Comparison of ENCODE assay signal across 8 cellular contexts in genomic region chr5:159266764-159267163, GRCh38. TPM values are rescaled to one million over a fixed set of nuclear protein-coding genes. Genes with fewer than 3 reads are reported as not detected.
DNase-seq lines count a peak whose midpoint lies in the region; ATAC-seq, FAIRE-seq and TF ChIP-seq lines count a peak whose summit lies in the region.
"Not testable (repeated sequence)": the region's sequence is repeated elsewhere in the genome, so short reads cannot be mapped to it uniquely, and the experiment has no call there.

No MANE protein-coding gene starts in this region.

- not testable (repeated sequence) for H3K27me3 Mint-ChIP-seq in CD8-positive, alpha-beta T cell (ENCODE audit: low read depth); activated T-helper 17 cell treated with anti-CD3 and anti-CD28 coated beads, Interleukin-2, amount 50 U/mL, for 72 hours; neural crest cell (ENCODE audit: low read depth)

- SMC1A ChIA-PET in GM12878 (lab: Charles Lee; ENCODE audit: uncharacterized antibody, unreplicated experiment) = interaction anchor here (1.6 kb wide), 1 partner anchor 8 kb away, joined by 4 read pairs; no protein-coding TSS in a partner anchor

- H3K9ac ChIP-seq in BLaER1; GM12878 (ENCODE audit: control insufficient read depth, insufficient read depth, low read length); K562 (ENCODE audit: insufficient read depth in 1 of 2, low read depth in 2 of 2, low read length in 2 of 2): not testable (repeated sequence)

- H3K27ac Mint-ChIP-seq in CD8-positive, alpha-beta T cell = peak overlapping the region; percentile 52
- peak overlapping the region; percentile 67 for H3K27ac Mint-ChIP-seq in activated T-helper 17 cell treated with anti-CD3 and anti-CD28 coated beads, Interleukin-2, amount 50 U/mL, for 72 hours
- H3K27ac Mint-ChIP-seq in neural crest cell (ENCODE audit: unreplicated experiment) = not testable (repeated sequence)

- not testable (repeated sequence) for ATAC-seq in CD8-positive, alpha-beta T cell; activated T-helper 17 cell treated with anti-CD3 and anti-CD28 coated beads, Interleukin-2, amount 50 U/mL, for 72 hours (replicated peaks); GM12878; K562

- TF ChIP-seq CTCF in CD8-positive, alpha-beta T cell (IDR thresholded peaks at IDR 0.05); HEK293 (tag by site-specific recombination; IDR thresholded peaks at IDR 0.05); GM12878 (IDR thresholded peaks at IDR 0.05 in 2 of 3, conservative IDR thresholded peaks at IDR 0.05 in 1 of 3; ENCODE audit: control insufficient read depth in 2 of 3, extremely low read depth in 1 of 3, insufficient read depth in 1 of 3, low read depth in 3 of 3, low read length in 3 of 3); K562 (IDR thresholded peaks at IDR 0.05 in 2 of 3, conservative IDR thresholded peaks at IDR 0.05 in 1 of 3; ENCODE audit: insufficient read depth in 2 of 3, low read depth in 1 of 3, low read length in 3 of 3); neural crest cell (conservative IDR thresholded peaks at IDR 0.05): not testable (repeated sequence)

- peaks cover 14% of the 10 kb centered on the region for H3K27me3 ChIP-seq in BLaER1
- not testable (repeated sequence) for H3K27me3 ChIP-seq in CD8-positive, alpha-beta T cell (ENCODE audit: insufficient read depth, low read length); GM12878 (replicated peaks in 1 of 2; ENCODE audit: control insufficient read depth in 2 of 2, insufficient read depth in 2 of 2, low read length in 1 of 2); K562 (ENCODE audit: control insufficient read depth in 2 of 2, insufficient read depth in 2 of 2, low read length in 2 of 2)

- not testable (repeated sequence) for FAIRE-seq in GM12878 (lab: Jason Lieb, UNC); K562 (lab: Jason Lieb, UNC)

- H3K9me3 ChIP-seq in BLaER1 = peaks cover 43% of the 10 kb centered on the region
- H3K9me3 ChIP-seq in CD8-positive, alpha-beta T cell (ENCODE audit: low read length); HEK293 (ENCODE audit: control insufficient read depth, insufficient read depth, low read depth, low read length); GM12878 (replicated peaks; ENCODE audit: control insufficient read depth, insufficient read depth, low read length); K562 (replicated peaks; ENCODE audit: control insufficient read depth, insufficient read depth, low read depth, low read length): not testable (repeated sequence)

- in situ Hi-C loops in GM12878 (cut with MboI); K562 (cut with MboI): not testable (repeated sequence)

- not testable (repeated sequence) for H3K4me2 ChIP-seq in BLaER1; GM12878 (ENCODE audit: control insufficient read depth, insufficient read depth); K562 (ENCODE audit: insufficient read depth, low read length)

- TF ChIP-seq RAD21 in GM12878 (IDR thresholded peaks at IDR 0.05; ENCODE audit: insufficient read depth, low read depth, low read length); K562 (CRISPR knock-in tag; conservative IDR thresholded peaks at IDR 0.05 in 1 of 2, IDR thresholded peaks at IDR 0.05 in 1 of 2): not testable (repeated sequence)

- peaks cover 14% of the 10 kb centered on the region for H3K4me1 ChIP-seq in BLaER1
- H3K4me1 ChIP-seq in CD8-positive, alpha-beta T cell (ENCODE audit: insufficient read depth, low read length) = peaks cover 20% of the 10 kb centered on the region
- H3K4me1 ChIP-seq in HEK293 (ENCODE audit: control insufficient read depth, insufficient read depth, low read length); GM12878 (ENCODE audit: control insufficient read depth, insufficient read depth, low read length); K562 (replicated peaks in 1 of 2; ENCODE audit: control insufficient read depth in 2 of 2, insufficient read depth in 2 of 2, low read length in 2 of 2): not testable (repeated sequence)

- not testable (repeated sequence) for H3K4me3 Mint-ChIP-seq in CD8-positive, alpha-beta T cell; activated T-helper 17 cell treated with anti-CD3 and anti-CD28 coated beads, Interleukin-2, amount 50 U/mL, for 72 hours
- H3K4me3 Mint-ChIP-seq in neural crest cell = peak overlapping the region; percentile 12

- H3K27ac ChIP-seq in BLaER1; CD8-positive, alpha-beta T cell (ENCODE audit: low read depth, low read length); HEK293 (ENCODE audit: extremely low read depth, low read depth, low read length); GM12878 (ENCODE audit: control insufficient read depth, insufficient read depth); K562 (ENCODE audit: extremely low read depth, low read depth, low read length): not testable (repeated sequence)

- H4K20me1 ChIP-seq in BLaER1; GM12878 (ENCODE audit: control insufficient read depth, insufficient read depth); K562 (replicated peaks; ENCODE audit: control insufficient read depth, insufficient read depth, low read length): not testable (repeated sequence)

- RAD21 ChIA-PET in GM12878 (lab: Charles Lee; ENCODE audit: unreplicated experiment) = not testable (repeated sequence)

- peaks cover 62% of the 10 kb centered on the region for H3K36me3 Mint-ChIP-seq in CD8-positive, alpha-beta T cell
- peaks cover 57% of the 10 kb centered on the region for H3K36me3 Mint-ChIP-seq in activated T-helper 17 cell treated with anti-CD3 and anti-CD28 coated beads, Interleukin-2, amount 50 U/mL, for 72 hours (ENCODE audit: low read depth)
- H3K36me3 Mint-ChIP-seq in neural crest cell (ENCODE audit: low read depth) = peaks cover 25% of the 10 kb centered on the region

- not testable (repeated sequence) for TF ChIP-seq POLR2A in GM12878 (IDR thresholded peaks at IDR 0.05; ENCODE audit: low read depth, low read length); K562 (conservative IDR thresholded peaks at IDR 0.05); erythroblast (IDR thresholded peaks at IDR 0.05; ENCODE audit: low read length)

- H3K4me3 ChIP-seq in BLaER1 = 0 out of 2 replicates have a peak overlapping the region, but pooled peaks have one; percentile 11
- H3K4me3 ChIP-seq in CD8-positive, alpha-beta T cell (ENCODE audit: low read depth, low read length); HEK293 (ENCODE audit: low read depth, low read length); GM12878; K562: not testable (repeated sequence)

- CTCF ChIA-PET in CD8-positive, alpha-beta T cell (lab: Charles Lee) = interaction anchor here (0.9 to 1.9 kb wide), 2 partner anchors 51 to 110 kb away, joined by 3 to 6 read pairs; no protein-coding TSS in a partner anchor
- CTCF ChIA-PET in HEK293 (lab: Yijun Ruan, JAX); K562 (lab: Yijun Ruan, JAX; ENCODE audit: low intra/inter-chr PET ratio): not testable (repeated sequence)
- CTCF ChIA-PET in GM12878 (lab: Yijun Ruan, JAX) = interaction anchor here (0.7 to 1.3 kb wide), 2 partner anchors 12 to 51 kb away, joined by 3 read pairs; no protein-coding TSS in a partner anchor

- not testable (repeated sequence) for H2AFZ ChIP-seq in GM12878 (ENCODE audit: control insufficient read depth, low read depth, low read length); K562 (ENCODE audit: low read depth, low read length)

- POLR2A ChIA-PET in CD8-positive, alpha-beta T cell (lab: Charles Lee) = interaction anchor here (0.6 kb wide), 1 partner anchor 59 kb away, joined by 3 read pairs; no protein-coding TSS in a partner anchor
- POLR2A ChIA-PET in HEK293 (lab: Yijun Ruan, JAX); GM12878 (lab: Charles Lee): not testable (repeated sequence)
- POLR2A ChIA-PET in K562 (lab: Yijun Ruan, JAX) = interaction anchor here (0.6 kb wide), 1 partner anchor 437 kb away, joined by 3 read pairs; no protein-coding TSS in a partner anchor

- H3K9me1 ChIP-seq in K562 (ENCODE audit: control insufficient read depth, insufficient read depth, low read length) = not testable (repeated sequence)

- not testable (repeated sequence) for H3K36me3 ChIP-seq in BLaER1; CD8-positive, alpha-beta T cell (ENCODE audit: insufficient read depth, low read length); GM12878 (ENCODE audit: control insufficient read depth in 2 of 2, insufficient read depth in 2 of 2, low read length in 1 of 2)
- H3K36me3 ChIP-seq in HEK293 (ENCODE audit: control insufficient read depth in 2 of 2, insufficient read depth in 1 of 2, low read length in 2 of 2) (peaks cover 25 to 42% of the 10 kb centered on the region in 2 experiments), K562 (ENCODE audit: control insufficient read depth, insufficient read depth, low read length) (peaks cover 38% of the 10 kb centered on the region)

- not testable (repeated sequence) for H3K9me3 Mint-ChIP-seq in CD8-positive, alpha-beta T cell; activated T-helper 17 cell treated with anti-CD3 and anti-CD28 coated beads, Interleukin-2, amount 50 U/mL, for 72 hours; neural crest cell

- intact Hi-C loops in CD8-positive, alpha-beta T cell (cut with DNase I, micrococcal nuclease) = loop anchor here in 1 of 2 experiments (10.0 kb wide), 2 partner anchors 1148 to 1412 kb away; partner anchors contain the start of genes CLINT1 and SLU7
- intact Hi-C loops in GM12878 (cut with micrococcal nuclease; ENCODE audit: unreplicated experiment); K562 (cut with micrococcal nuclease): not testable (repeated sequence)

- H3K79me2 ChIP-seq in GM12878 (ENCODE audit: control insufficient read depth, insufficient read depth, low read length) (peaks cover 13% of the 10 kb centered on the region), K562 (ENCODE audit: control insufficient read depth, insufficient read depth, low read length) (peaks cover 38% of the 10 kb centered on the region)

- not testable (repeated sequence) for TF ChIP-seq EP300 in GM12878 (IDR thresholded peaks at IDR 0.05; ENCODE audit: borderline replicate concordance in 1 of 2, control insufficient read depth in 1 of 2, low read depth in 2 of 2, low read length in 2 of 2); K562 (IDR thresholded peaks at IDR 0.05; ENCODE audit: low read length)

- 100% methylated on average over 2 of the region's 2 CpGs for WGBS in GM12878 (ENCODE audit: insufficient coverage, insufficient replicate concordance, low lambda C conversion rate, missing lambda C conversion rate)
- 100% methylated on average over 2 of the region's 2 CpGs for WGBS in K562 (ENCODE audit: insufficient coverage, low coverage, missing lambda C conversion rate)

- BruUV-seq in GM12878 (replicated peaks; lab: Mats Ljungman, UMichigan); K562 (replicated peaks; lab: Mats Ljungman, UMichigan): not testable (repeated sequence)

- peaks cover 64% of the 10 kb centered on the region for H3K4me1 Mint-ChIP-seq in CD8-positive, alpha-beta T cell (ENCODE audit: low read depth)
- peaks cover 29% of the 10 kb centered on the region for H3K4me1 Mint-ChIP-seq in activated T-helper 17 cell treated with anti-CD3 and anti-CD28 coated beads, Interleukin-2, amount 50 U/mL, for 72 hours
- peaks cover 21% of the 10 kb centered on the region for H3K4me1 Mint-ChIP-seq in neural crest cell

- not testable (repeated sequence) for DNase-seq in CD8-positive, alpha-beta T cell; GM12878 (ENCODE audit: low read depth, low spot score); K562 (ENCODE audit: extremely low read depth in 1 of 4, low spot score in 3 of 4); neural crest cell (ENCODE audit: low read depth, low spot score)
- peak; percentile 2 to 3 for DNase-seq in erythroblast (lab: John Stamatoyannopoulos, UW)

RNA-seq across cellular contexts. Expression of gene UBLCP1, which starts 3.7 kb away (rescaled TPM):
- 10 to 100 TPM; 16.4 to 19.6 TPM for total RNA-seq in CD8-positive, alpha-beta T cell
- 10 to 100 TPM; 13.4 to 24.7 TPM for total RNA-seq in activated T-helper 17 cell treated with anti-CD3 and anti-CD28 coated beads, Interleukin-2, amount 50 U/mL, for 72 hours
- total RNA-seq in GM12878 (2013; cell fraction: nucleolus; rRNA removed) = 6.8 and 7.5 TPM in 2 replicates
- total RNA-seq in GM12878 (2014; rRNA removed) = 28.1 and 30.8 TPM in 2 replicates
- 40.9 TPM in 2 replicates for total RNA-seq in GM12878 (2014; rRNA removed; fragmentation: Illumina TruSeq; extraction: Trizol)
- total RNA-seq in GM12878 (2021) = 19.8 and 22.2 TPM in 2 replicates
- polyA plus RNA-seq in GM12878 (2011; ENCODE audit: low read depth) = 7.6 TPM
- polyA plus RNA-seq in GM12878 (2011; rRNA removed) = 18.8 and 27.4 TPM in 2 replicates
- 6.3 and 8.5 TPM in 2 replicates for polyA plus RNA-seq in GM12878 (2011; cell fraction: cytosol; rRNA removed)
- polyA plus RNA-seq in GM12878 (2011; cell fraction: nucleus; rRNA removed) = 3.4 and 5.6 TPM in 2 replicates
- polyA plus RNA-seq in GM12878 (2012) = 16.6 and 17.6 TPM in 2 replicates
- polyA plus RNA-seq in GM12878 (2014; fragmentation: Illumina TruSeq; extraction: Trizol) = 43.3 and 49.3 TPM in 2 replicates
- polyA plus RNA-seq in GM12878 (2014; fragmentation: Nextera tagmentation; extraction: Ambion mirVana) = 10 to 100 TPM; 22.6 to 34.3 TPM
- polyA plus RNA-seq in GM12878 (2014; rRNA removed) = 21.4 and 29.9 TPM in 2 replicates
- polyA plus RNA-seq in GM12878 (2016; fragmentation: Nextera tagmentation; extraction: Ambion mirVana) = 10 to 100 TPM; 42.2 to 44.2 TPM
- polyA minus RNA-seq in GM12878 (2011; rRNA and poly(A)+ RNA removed) = 4.0 and 5.0 TPM in 2 replicates
- polyA minus RNA-seq in GM12878 (2011; cell fraction: cytosol; rRNA and poly(A)+ RNA removed) = 3.2 and 4.2 TPM in 2 replicates
- 2.4 and 5.1 TPM in 2 replicates for polyA minus RNA-seq in GM12878 (2011; cell fraction: nucleus; rRNA and poly(A)+ RNA removed)
- 3.5 and 7.0 TPM in 2 replicates for total RNA-seq in K562 (2011; cell fraction: chromatin; rRNA removed; ENCODE audit: low replicate concordance)
- 1.7 and 2.9 TPM in 2 replicates for total RNA-seq in K562 (2011; cell fraction: nucleolus; rRNA removed)
- total RNA-seq in K562 (2011; cell fraction: nucleoplasm; rRNA removed) = 3.9 and 8.0 TPM in 2 replicates
- 18.8 and 19.3 TPM in 2 replicates for total RNA-seq in K562 (2014; rRNA removed)
- total RNA-seq in K562 (2014; rRNA removed; fragmentation: Illumina TruSeq; extraction: Trizol) = 35.1 and 41.7 TPM in 2 replicates
- 33.4 and 36.9 TPM in 2 replicates for total RNA-seq in K562 (2015; rRNA removed; fragmentation: Illumina TruSeq; extraction: Trizol)
- 21.6 and 22.1 TPM in 2 replicates for total RNA-seq in K562 (2021)
- polyA plus RNA-seq in K562 (2011; rRNA removed) = 18.5 and 28.5 TPM in 2 replicates
- polyA plus RNA-seq in K562 (2011; cell fraction: cytosol; rRNA removed) = 2.9 and 7.9 TPM in 2 replicates
- polyA plus RNA-seq in K562 (2011; cell fraction: nucleus; rRNA removed) = 3.1 and 3.7 TPM in 2 replicates
- 27.6 and 38.2 TPM in 2 replicates for polyA plus RNA-seq in K562 (2012)
- polyA plus RNA-seq in K562 (2014; fragmentation: Illumina TruSeq; extraction: Trizol) = 33.2 and 39.8 TPM in 2 replicates
- polyA plus RNA-seq in K562 (2014; fragmentation: Nextera tagmentation; extraction: Ambion mirVana) = 10 to 100 TPM; 22.0 to 30.2 TPM
- polyA plus RNA-seq in K562 (2014; rRNA removed) = 29.8 and 32.1 TPM in 2 replicates
- polyA minus RNA-seq in K562 (2011; rRNA and poly(A)+ RNA removed) = 12.8 and 13.2 TPM in 2 replicates
- 4.3 and 6.9 TPM in 2 replicates for polyA minus RNA-seq in K562 (2011; cell fraction: cytosol; rRNA and poly(A)+ RNA removed)
- polyA minus RNA-seq in K562 (2011; cell fraction: nucleus; rRNA and poly(A)+ RNA removed) = 4.3 and 6.6 TPM in 2 replicates
- total RNA-seq in neural crest cell = 36.9 and 39.2 TPM in 2 replicates

RNA-seq across cellular contexts. Expression of gene RNF145, which starts 57.4 kb away (rescaled TPM):
- 10 to 100 TPM; 62.0 to 72.8 TPM for total RNA-seq in CD8-positive, alpha-beta T cell
- 100 to 1,000 TPM in 1 of 2 donors, 10 to 100 TPM in 1; 88.3 to 111 TPM for total RNA-seq in activated T-helper 17 cell treated with anti-CD3 and anti-CD28 coated beads, Interleukin-2, amount 50 U/mL, for 72 hours
- total RNA-seq in GM12878 (2013; cell fraction: nucleolus; rRNA removed) = 94.8 and 97.9 TPM in 2 replicates
- 46.6 and 54.6 TPM in 2 replicates for total RNA-seq in GM12878 (2014; rRNA removed)
- 29.7 and 29.9 TPM in 2 replicates for total RNA-seq in GM12878 (2014; rRNA removed; fragmentation: Illumina TruSeq; extraction: Trizol)
- total RNA-seq in GM12878 (2021) = 49.2 and 50.9 TPM in 2 replicates
- 16.6 TPM for polyA plus RNA-seq in GM12878 (2011; ENCODE audit: low read depth)
- 56.1 and 64.4 TPM in 2 replicates for polyA plus RNA-seq in GM12878 (2011; rRNA removed)
- 22.2 and 34.5 TPM in 2 replicates for polyA plus RNA-seq in GM12878 (2011; cell fraction: cytosol; rRNA removed)
- 47.3 and 49.5 TPM in 2 replicates for polyA plus RNA-seq in GM12878 (2011; cell fraction: nucleus; rRNA removed)
- polyA plus RNA-seq in GM12878 (2012) = 20.8 and 36.3 TPM in 2 replicates
- polyA plus RNA-seq in GM12878 (2014; fragmentation: Illumina TruSeq; extraction: Trizol) = 58.1 and 75.0 TPM in 2 replicates
- polyA plus RNA-seq in GM12878 (2014; fragmentation: Nextera tagmentation; extraction: Ambion mirVana) = 10 to 100 TPM; 18.6 to 25.2 TPM
- 46.4 and 51.0 TPM in 2 replicates for polyA plus RNA-seq in GM12878 (2014; rRNA removed)
- polyA plus RNA-seq in GM12878 (2016; fragmentation: Nextera tagmentation; extraction: Ambion mirVana) = 10 to 100 TPM in 1 of 2 experiments, 1 to 10 TPM in 1; 9.7 to 11.5 TPM
- polyA minus RNA-seq in GM12878 (2011; rRNA and poly(A)+ RNA removed) = 47.9 and 53.5 TPM in 2 replicates
- 17.3 and 17.9 TPM in 2 replicates for polyA minus RNA-seq in GM12878 (2011; cell fraction: cytosol; rRNA and poly(A)+ RNA removed)
- 24.9 and 30.2 TPM in 2 replicates for polyA minus RNA-seq in GM12878 (2011; cell fraction: nucleus; rRNA and poly(A)+ RNA removed)
- 42.1 and 93.4 TPM in 2 replicates for total RNA-seq in K562 (2011; cell fraction: chromatin; rRNA removed; ENCODE audit: low replicate concordance)
- total RNA-seq in K562 (2011; cell fraction: nucleolus; rRNA removed) = 32.7 and 49.0 TPM in 2 replicates
- 61.5 and 67.7 TPM in 2 replicates for total RNA-seq in K562 (2011; cell fraction: nucleoplasm; rRNA removed)
- total RNA-seq in K562 (2014; rRNA removed) = 20.3 and 24.3 TPM in 2 replicates
- total RNA-seq in K562 (2014; rRNA removed; fragmentation: Illumina TruSeq; extraction: Trizol) = 21.8 and 29.5 TPM in 2 replicates
- 23.8 and 25.4 TPM in 2 replicates for total RNA-seq in K562 (2015; rRNA removed; fragmentation: Illumina TruSeq; extraction: Trizol)
- total RNA-seq in K562 (2021) = 35.4 and 39.5 TPM in 2 replicates
- 26.2 and 40.7 TPM in 2 replicates for polyA plus RNA-seq in K562 (2011; rRNA removed)
- polyA plus RNA-seq in K562 (2011; cell fraction: cytosol; rRNA removed) = 10.7 and 19.3 TPM in 2 replicates
- polyA plus RNA-seq in K562 (2011; cell fraction: nucleus; rRNA removed) = 34.2 and 35.9 TPM in 2 replicates
- 30.1 and 36.5 TPM in 2 replicates for polyA plus RNA-seq in K562 (2012)
- polyA plus RNA-seq in K562 (2014; fragmentation: Illumina TruSeq; extraction: Trizol) = 35.4 and 38.1 TPM in 2 replicates
- 10 to 100 TPM; 13.6 to 18.8 TPM for polyA plus RNA-seq in K562 (2014; fragmentation: Nextera tagmentation; extraction: Ambion mirVana)
- 30.4 and 30.5 TPM in 2 replicates for polyA plus RNA-seq in K562 (2014; rRNA removed)
- 30.0 and 36.5 TPM in 2 replicates for polyA minus RNA-seq in K562 (2011; rRNA and poly(A)+ RNA removed)
- 10.1 and 12.3 TPM in 2 replicates for polyA minus RNA-seq in K562 (2011; cell fraction: cytosol; rRNA and poly(A)+ RNA removed)
- polyA minus RNA-seq in K562 (2011; cell fraction: nucleus; rRNA and poly(A)+ RNA removed) = 21.9 and 33.2 TPM in 2 replicates
- 92.1 and 95.2 TPM in 2 replicates for total RNA-seq in neural crest cell
